ENCODE assay signal across 13 cellular contexts in genomic region chr5:71925608-71926091, GRCh38.
DNase-seq lines count a peak whose midpoint lies in the region; ATAC-seq, FAIRE-seq and TF ChIP-seq lines count a peak whose summit lies in the region.
"Had no signal": no experiment of that assay in that cellular context is flagged by ENCODE, and none has a peak within 500 bp of the region (broad histone marks: within the 10 kb centered on the region; RNA-seq: fewer than 3 reads in every experiment).

No MANE protein-coding gene starts in this region.

- no peak for TF ChIP-seq RAD21 in IMR-90 (IDR thresholded peaks at IDR 0.05; ENCODE audit: low read length)

- no peaks in the 10 kb centered on the region for H4K20me1 ChIP-seq in IMR-90 (ENCODE audit: insufficient read depth, low read length)

- BruUV-seq in IMR-90 (replicated peaks; lab: Mats Ljungman, UMichigan): no TSS peak

- in situ Hi-C loops in IMR-90 (cut with MboI; ENCODE audit: low sequenced_read_pairs): no loop called here

- H3K56ac ChIP-seq in IMR-90 (ENCODE audit: extremely low read depth, insufficient read depth, low read length): no peak overlapping the region

- peak overlapping the region; percentile 71; the same call in 1 of the 2 replicates for H2BK120ac ChIP-seq in IMR-90 (ENCODE audit: low read depth, low read length)

- H2AK5ac ChIP-seq in IMR-90 (ENCODE audit: low read depth, low read length): peak overlapping the region; percentile 51; the same call in 1 of the 2 replicates

- intact Hi-C loops in IMR-90 (cut with micrococcal nuclease): no loop called here
- intact Hi-C loops in Right ventricle myocardium superior (cut with DNase I): no loop called here
- intact Hi-C loops in kidney (cut with DNase I): no loop called here

- peak overlapping the region; percentile 15; the same call in 1 of the 2 replicates for H3K4ac ChIP-seq in IMR-90 (ENCODE audit: low read depth, low read length)

- DNase-seq in IMR-90: no peak
- DNase-seq in Right ventricle myocardium superior: no peak
- DNase-seq in thoracic aorta (ENCODE audit: low spot score): no peak
- DNase-seq in kidney: no peak
- DNase-seq: adrenal gland; effector CD4-positive, alpha-beta T cell; KBM-7; natural killer cell; NCI-H187 treated with DMSO at 0.1 percent for 48 hours had no signal

- no peak overlapping the region for H3K4me2 ChIP-seq in IMR-90 (ENCODE audit: low read depth, low read length)

- CTCF ChIA-PET in IMR-90 (lab: Yijun Ruan, JAX): no interaction called here

- H3K36me3 ChIP-seq in IMR-90 (ENCODE audit: control insufficient read depth, insufficient read depth, low read length): no peaks in the 10 kb centered on the region
- H3K36me3 ChIP-seq in thoracic aorta: no peaks in the 10 kb centered on the region
- no peaks in the 10 kb centered on the region for H3K36me3 ChIP-seq in kidney (ENCODE audit: control insufficient read depth in 1 of 2, insufficient read depth in 2 of 2, low read length in 2 of 2)
- H3K36me3 ChIP-seq: adrenal gland had no signal

- H4K5ac ChIP-seq in IMR-90 (ENCODE audit: low read depth, low read length): no peak overlapping the region; the same call in 1 of the 2 replicates

- H3K9ac ChIP-seq in IMR-90 (ENCODE audit: low read depth, low read length): no peak overlapping the region
- H3K9ac ChIP-seq in kidney (ENCODE audit: low read length in 2 of 2): no peak overlapping the region

- FAIRE-seq in kidney (lab: Jason Lieb, UNC): no peak

- WGBS in IMR-90 (ENCODE audit: extremely low coverage in 2 of 2, insufficient read length in 1 of 2), 2 experiments: no CpG with 5 or more reads among the region's 4 CpGs

- H3K27ac ChIP-seq in IMR-90 (ENCODE audit: insufficient read depth, low read length) (no peak overlapping the region), VCaP (peak overlapping the region; percentile 87), thoracic aorta (peak overlapping the region; percentile 79 to 80), kidney (ENCODE audit: low read depth in 2 of 2, low read length in 2 of 2) (no peak overlapping the region)

- peaks cover 2% of the 10 kb centered on the region for H3K4me1 ChIP-seq in IMR-90 (ENCODE audit: control insufficient read depth, insufficient read depth, low read length)
- H3K4me1 ChIP-seq in thoracic aorta (ENCODE audit: control insufficient read depth in 1 of 2, low read depth in 2 of 2): peaks cover 22 to 49% of the 10 kb centered on the region in 2 donors
- H3K4me1 ChIP-seq in kidney (ENCODE audit: control insufficient read depth in 1 of 2, insufficient read depth in 1 of 2, low read depth in 1 of 2, low read length in 2 of 2): no peaks in the 10 kb centered on the region
- H3K4me1 ChIP-seq: adrenal gland had no signal

- H2BK5ac ChIP-seq in IMR-90 (ENCODE audit: low read depth, low read length, poor library complexity, severe bottlenecking): peak overlapping the region; percentile 28

- dilution Hi-C loops in IMR-90 (cut with HindIII; ENCODE audit: low sequenced_read_pairs, unreplicated experiment): no loop called here

- H2BK15ac ChIP-seq in IMR-90 (ENCODE audit: low read depth, low read length): peak overlapping the region; percentile 13; the same call in 1 of the 3 replicates

- ATAC-seq in IMR-90 (ENCODE audit: low read depth) (peak; percentile 37), Right ventricle myocardium superior (ENCODE audit: poor library complexity) (peak; percentile 94), thoracic aorta (ENCODE audit: insufficient number of reproducible peaks, low FRiP score, low read depth) (peak; percentile 41), HG03280 (IDR thresholded peaks at IDR 0.05; ENCODE audit: unreplicated experiment) (no peak), HG03342 (IDR thresholded peaks at IDR 0.05; ENCODE audit: unreplicated experiment) (no peak), HG02798 (IDR thresholded peaks at IDR 0.05; ENCODE audit: poor library complexity, unreplicated experiment) (no peak)
- ATAC-seq: natural killer cell had no signal

- peak overlapping the region; percentile 66 for H2AFZ ChIP-seq in IMR-90 (replicated peaks; ENCODE audit: low read length, poor library complexity)

- no peak overlapping the region for H3K4me3 ChIP-seq in IMR-90 (ENCODE audit: insufficient read depth, low read depth, low read length)
- H3K4me3 ChIP-seq in thoracic aorta: no peak overlapping the region
- no peak overlapping the region for H3K4me3 ChIP-seq in kidney (ENCODE audit: low read length in 2 of 2)
- H3K4me3 ChIP-seq: adrenal gland had no signal

- peak overlapping the region; percentile 25; the same call in 1 of the 2 replicates for H3K14ac ChIP-seq in IMR-90 (replicated peaks; ENCODE audit: low read depth, low read length)

- TF ChIP-seq POLR2A in IMR-90 (IDR thresholded peaks at IDR 0.05; ENCODE audit: low read depth, low read length): no peak

- 0 out of 2 replicates have a peak overlapping the region, but pooled peaks have one; percentile 10 for H3K23ac ChIP-seq in IMR-90 (ENCODE audit: low read depth, low read length)

- H4K91ac ChIP-seq in IMR-90 (ENCODE audit: insufficient read depth, low read depth, low read length): peak overlapping the region; percentile 65

- H3K18ac ChIP-seq in IMR-90 (ENCODE audit: low read depth, low read length): no peak overlapping the region; the same call in 1 of the 2 replicates

- H3K9me1 ChIP-seq in IMR-90 (ENCODE audit: insufficient read depth, low read length): no peaks in the 10 kb centered on the region; the same call in 1 of the 2 replicates

- peaks cover 2% of the 10 kb centered on the region; the same call in 1 of the 2 replicates for H3K27me3 ChIP-seq in IMR-90 (ENCODE audit: control insufficient read depth, insufficient read depth, low read length)
- no peaks in the 10 kb centered on the region for H3K27me3 ChIP-seq in thoracic aorta (replicated peaks; ENCODE audit: insufficient read depth)
- H3K27me3 ChIP-seq: adrenal gland had no signal

- no peak overlapping the region for H2AK9ac ChIP-seq in IMR-90 (replicated peaks; ENCODE audit: low read depth, low read length, poor library complexity)

- H3K9me3 ChIP-seq in IMR-90 (ENCODE audit: control insufficient read depth, insufficient read depth, low read length) (peaks cover 2% of the 10 kb centered on the region), thoracic aorta (no peaks in the 10 kb centered on the region), kidney (ENCODE audit: control insufficient read depth in 1 of 2, low read length in 2 of 2) (peaks cover 0 to 3% of the 10 kb centered on the region in 2 donors)
- H3K9me3 ChIP-seq: adrenal gland had no signal

- H4K8ac ChIP-seq in IMR-90 (ENCODE audit: low read depth in 2 of 2, low read length in 2 of 2): no peak overlapping the region

- POLR2A ChIA-PET in IMR-90 (lab: Charles Lee; ENCODE audit: unreplicated experiment): no interaction called here

- peak overlapping the region; percentile 14; the same call in 1 of the 2 replicates for H2BK20ac ChIP-seq in IMR-90 (ENCODE audit: low read depth, low read length)

- no peak for TF ChIP-seq CTCF in IMR-90 (conservative IDR thresholded peaks at IDR 0.05; ENCODE audit: low read depth, low read length)
- no peak for TF ChIP-seq CTCF in VCaP (conservative IDR thresholded peaks at IDR 0.05)
- no peak for TF ChIP-seq CTCF in thoracic aorta (IDR thresholded peaks at IDR 0.05)
- no peak for TF ChIP-seq CTCF in kidney (IDR thresholded peaks at IDR 0.05; ENCODE audit: borderline replicate concordance, extremely low read depth, insufficient read depth)

- H3K79me1 ChIP-seq in IMR-90 (ENCODE audit: low read depth in 1 of 2, low read length in 2 of 2): no peaks in the 10 kb centered on the region

TF ChIP-seq in IMR-90, 13 proteins besides CTCF, POLR2A, EP300 and RAD21:
- no peak for TF ChIP-seq MXI1 (IDR thresholded peaks at IDR 0.05; ENCODE audit: borderline replicate concordance, low read depth, low read length)
- no peak for TF ChIP-seq RCOR1 (IDR thresholded peaks at IDR 0.05; ENCODE audit: insufficient replicate concordance, low read length)
- TF ChIP-seq CHD1 (IDR thresholded peaks at IDR 0.05; ENCODE audit: low read depth, low read length): no peak
- TF ChIP-seq FOS (IDR thresholded peaks at IDR 0.05; ENCODE audit: low read depth, low read length): no peak
- TF ChIP-seq USF2 (IDR thresholded peaks at IDR 0.05; ENCODE audit: low read depth, low read length): no peak
- no peak for TF ChIP-seq BHLHE40 (IDR thresholded peaks at IDR 0.05; ENCODE audit: low read depth, low read length)
- no peak for TF ChIP-seq NFE2L2 (IDR thresholded peaks at IDR 0.05; ENCODE audit: low read depth, low read length)
- TF ChIP-seq CEBPB (IDR thresholded peaks at IDR 0.05; ENCODE audit: low read depth, low read length): no peak
- no peak for TF ChIP-seq ELK1 (IDR thresholded peaks at IDR 0.05; ENCODE audit: borderline replicate concordance, low read depth, low read length)
- TF ChIP-seq MAZ (IDR thresholded peaks at IDR 0.05; ENCODE audit: borderline replicate concordance, low read depth, low read length): no peak
- TF ChIP-seq RFX5 (IDR thresholded peaks at IDR 0.05; ENCODE audit: low read depth, low read length): no peak
- TF ChIP-seq SMC3 (IDR thresholded peaks at IDR 0.05; ENCODE audit: low read depth, low read length): no peak
- TF ChIP-seq MAFK (IDR thresholded peaks at IDR 0.05; ENCODE audit: low read depth, low read length): no peak
TF ChIP-seq in IMR-90: peak in this region for 0.

Comparison
In these comparisons a context has a peak if more than half of its experiments do, and no peak if none do; other contexts are left out.
1. ATAC-seq: peak in IMR-90 (single experiment), Right ventricle myocardium superior (single experiment) and thoracic aorta (single experiment); none in HG03280 (single experiment), HG03342 (single experiment) and HG02798 (single experiment).
2. H3K27ac ChIP-seq: peak in VCaP (single experiment) and thoracic aorta (2 of 2); none in IMR-90 (single experiment) and kidney (0 of 2).